ENCODE assay signal across 8 cellular contexts in genomic region chr15:101127503-101128076, GRCh38.
DNase-seq lines count a peak whose midpoint lies in the region; ATAC-seq lines count a peak whose summit lies in the region.

No MANE protein-coding gene starts in this region.

- ATAC-seq in GM19372 (IDR thresholded peaks at IDR 0.05; ENCODE audit: low read depth, unreplicated experiment) (peak; percentile 76), HG03439 (IDR thresholded peaks at IDR 0.05; ENCODE audit: unreplicated experiment) (peak; percentile 54)

- DNase-seq in C1 segment of cervical spinal cord (lab: John Stamatoyannopoulos, UW) (peak in 13 of 14 donors; percentile 7 to 85 (median 61)), NOMO-1 (lab: John Stamatoyannopoulos, UW; ENCODE audit: unreplicated experiment in 2 of 2) (peak; percentile 80), globus pallidus (ENCODE audit: low spot score) (peak; percentile 60), renal cortical epithelial cell (ENCODE audit: low read depth) (peak; percentile 91), ecto neural progenitor cell (ENCODE audit: low spot score) (no peak)
- peak; percentile 11 for DNase-seq in activated effector memory CD4-positive, alpha-beta T cell treated with Interleukin-2 at 50 U/mL for 16 hours
